ENCODE assay signal across 12 cellular contexts in the genomic region with DNA sequence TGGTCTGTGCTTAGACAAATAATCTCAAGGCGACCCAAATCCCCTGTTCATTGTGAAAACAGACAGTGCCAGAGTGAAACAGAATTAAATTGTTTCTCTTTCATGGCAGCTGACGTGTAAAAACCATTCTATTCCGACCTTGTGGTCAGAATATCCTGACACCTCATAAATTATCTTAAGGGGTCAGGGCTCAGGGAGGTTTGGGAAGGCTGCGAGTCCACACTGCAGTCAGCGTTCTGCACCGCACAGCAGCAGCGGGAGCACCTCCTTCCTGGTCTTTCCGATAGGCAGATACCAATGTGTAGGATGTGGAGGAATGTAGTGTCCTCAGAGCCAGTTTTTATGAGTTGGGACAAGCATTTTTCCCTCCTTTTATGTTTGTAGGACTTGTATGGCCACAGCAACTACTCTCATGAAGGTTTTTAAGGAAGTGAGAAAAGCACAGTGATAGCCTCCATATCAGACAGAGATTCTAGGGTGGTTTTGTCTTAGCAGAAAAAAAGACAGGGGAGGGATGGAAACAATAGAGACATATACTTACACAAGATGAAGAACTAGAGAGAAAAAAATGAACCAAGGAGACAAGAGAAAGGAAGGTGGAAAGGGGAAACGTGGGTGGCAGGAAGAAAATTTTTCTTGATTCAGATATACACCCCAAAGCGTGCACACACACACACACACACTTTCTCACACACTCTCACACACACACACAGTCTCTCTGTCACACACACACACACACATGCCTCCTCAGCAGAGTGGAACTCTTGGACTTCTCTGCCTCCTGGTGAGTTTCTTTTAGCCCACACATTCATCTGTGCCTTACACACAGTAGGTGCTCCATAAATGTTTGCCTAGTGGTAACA.
DNase-seq lines count a peak whose midpoint lies in the region; ATAC-seq and TF ChIP-seq lines count a peak whose summit lies in the region.
"Had no signal": no experiment of that assay in that cellular context is flagged by ENCODE, and none has a peak within 500 bp of the region (broad histone marks: within the 10 kb centered on the region; RNA-seq: fewer than 3 reads in every experiment).

No MANE protein-coding gene starts in this region.

- DNase-seq in mammary epithelial cell: peak; percentile 3
- DNase-seq in testis: peak; percentile 41
- no peak for DNase-seq in HFFc6
- no peak for DNase-seq in psoas muscle
- DNase-seq in GM03348 (ENCODE audit: low spot score): no peak
- DNase-seq in CD8-positive, alpha-beta memory T cell: no peak
- DNase-seq: activated naive CD4-positive, alpha-beta T cell treated with anti-CD3 and anti-CD28 coated beads, Interleukin-2, amount 50 U/mL, for 16 hours; DMS79 had no signal

- peaks cover 9% of the 10 kb centered on the region; the same call in 1 of the 2 replicates for H3K4me1 Mint-ChIP-seq in HFFc6 (ENCODE audit: low read depth)
- H3K4me1 Mint-ChIP-seq in CD8-positive, alpha-beta memory T cell: peaks cover 0 to 4% (median 3%) of the 10 kb centered on the region in 3 donors
- H3K4me1 Mint-ChIP-seq: GM23338 had no signal

- intact Hi-C loops in mammary epithelial cell (cut with micrococcal nuclease) (no loop called here), testis (cut with DNase I; ENCODE audit: low total_unique reads) (no loop called here), psoas muscle (cut with DNase I) (no loop called here)

- H2AFZ ChIP-seq in mammary epithelial cell (ENCODE audit: low read depth, low read length): no peak overlapping the region
- H2AFZ ChIP-seq: GM23338 had no signal

- H3K4me1 ChIP-seq in mammary epithelial cell (ENCODE audit: insufficient read depth, low read length): no peaks in the 10 kb centered on the region
- peaks cover 19% of the 10 kb centered on the region for H3K4me1 ChIP-seq in testis
- H3K4me1 ChIP-seq in psoas muscle: no peaks in the 10 kb centered on the region
- H3K4me1 ChIP-seq in CD8-positive, alpha-beta memory T cell (ENCODE audit: insufficient read depth, low read length): no peaks in the 10 kb centered on the region

- no peaks in the 10 kb centered on the region for H3K79me2 ChIP-seq in mammary epithelial cell (ENCODE audit: insufficient read depth, low read length)

- H3K36me3 ChIP-seq in mammary epithelial cell (ENCODE audit: insufficient read depth, low read length) (no peaks in the 10 kb centered on the region), testis (ENCODE audit: low read depth, missing control alignments) (no peaks in the 10 kb centered on the region), psoas muscle (ENCODE audit: insufficient read depth in 1 of 2, low read depth in 1 of 2) (no peaks in the 10 kb centered on the region)
- no peaks in the 10 kb centered on the region for H3K36me3 ChIP-seq in CD8-positive, alpha-beta memory T cell (ENCODE audit: insufficient read depth, low read length)

- peak; percentile 67 for ATAC-seq in GM19372 (IDR thresholded peaks at IDR 0.05; ENCODE audit: low read depth, unreplicated experiment)
- ATAC-seq in HG02938 (IDR thresholded peaks at IDR 0.05; ENCODE audit: unreplicated experiment): peak; percentile 82
- ATAC-seq in psoas muscle: no peak
- ATAC-seq: GM23338 had no signal

- WGBS in mammary epithelial cell (ENCODE audit: low coverage, missing lambda C conversion rate): 5% methylated on average over 7 of the region's 10 CpGs
- 30 to 40% methylated on average over 10 of the region's 10 CpGs for WGBS in testis, 2 donors
- WGBS in psoas muscle, 3 donors: 62 to 77% (median 70%) methylated on average over 10 of the region's 10 CpGs

- H4K20me1 ChIP-seq in mammary epithelial cell (ENCODE audit: insufficient read depth, low read length): no peaks in the 10 kb centered on the region

- no peak overlapping the region for H3K4me3 ChIP-seq in mammary epithelial cell (replicated peaks in 1 of 3; ENCODE audit: insufficient read depth in 1 of 3, low read depth in 2 of 3, low read length in 3 of 3)
- no peak overlapping the region for H3K4me3 ChIP-seq in testis
- no peak overlapping the region for H3K4me3 ChIP-seq in psoas muscle
- H3K4me3 ChIP-seq in CD8-positive, alpha-beta memory T cell (ENCODE audit: low read length): no peak overlapping the region
- H3K4me3 ChIP-seq: GM23338, skin epidermis had no signal

- TF ChIP-seq POLR2A in testis (IDR thresholded peaks at IDR 0.05): no peak

- H3K4me2 ChIP-seq in mammary epithelial cell (ENCODE audit: insufficient read depth, low read depth, low read length): no peak overlapping the region
- H3K4me2 ChIP-seq: GM23338 had no signal

- in situ Hi-C loops in mammary epithelial cell (cut with MboI; ENCODE audit: low sequenced_read_pairs in 2 of 2): no loop called here

- POLR2A ChIA-PET in CD8-positive, alpha-beta memory T cell (lab: Charles Lee): no interaction called here

- CTCF ChIA-PET in mammary epithelial cell (lab: Charles Lee; ENCODE audit: low non-redundant PET): no interaction called here
- CTCF ChIA-PET in CD8-positive, alpha-beta memory T cell (lab: Charles Lee): no interaction called here

- dilution Hi-C loops in mammary epithelial cell (cut with HindIII; ENCODE audit: low sequenced_read_pairs): no loop called here

- H3K27me3 ChIP-seq in mammary epithelial cell (ENCODE audit: insufficient read depth, low read length) (peaks cover 6% of the 10 kb centered on the region), testis (no peaks in the 10 kb centered on the region), psoas muscle (ENCODE audit: insufficient read depth in 3 of 3, low read length in 2 of 3) (no peaks in the 10 kb centered on the region)
- no peaks in the 10 kb centered on the region for H3K27me3 ChIP-seq in CD8-positive, alpha-beta memory T cell (ENCODE audit: insufficient read depth, low read length, poor library complexity, severe bottlenecking)

- no peaks in the 10 kb centered on the region for H3K36me3 Mint-ChIP-seq in HFFc6 (ENCODE audit: low read depth)
- H3K36me3 Mint-ChIP-seq in CD8-positive, alpha-beta memory T cell: no peaks in the 10 kb centered on the region

- H3K4me3 Mint-ChIP-seq in HFFc6: no peak overlapping the region
- no peak overlapping the region for H3K4me3 Mint-ChIP-seq in CD8-positive, alpha-beta memory T cell
- H3K4me3 Mint-ChIP-seq: GM23338 had no signal

- H3K27ac Mint-ChIP-seq in HFFc6: no peak overlapping the region
- no peak overlapping the region for H3K27ac Mint-ChIP-seq in CD8-positive, alpha-beta memory T cell
- H3K27ac Mint-ChIP-seq: GM23338 had no signal

- H3K9me3 Mint-ChIP-seq in HFFc6: no peaks in the 10 kb centered on the region
- no peaks in the 10 kb centered on the region for H3K9me3 Mint-ChIP-seq in CD8-positive, alpha-beta memory T cell
- H3K9me3 Mint-ChIP-seq: GM23338 had no signal

- H3K27ac ChIP-seq in mammary epithelial cell (ENCODE audit: insufficient read depth, low read depth, low read length) (no peak overlapping the region), testis (peak overlapping the region; percentile 63 to 66), psoas muscle (no peak overlapping the region)
- H3K27ac ChIP-seq in CD8-positive, alpha-beta memory T cell (ENCODE audit: low read depth, low read length): no peak overlapping the region

- no peaks in the 10 kb centered on the region for H3K27me3 Mint-ChIP-seq in HFFc6 (ENCODE audit: insufficient read depth)
- peaks cover 14 to 43% of the 10 kb centered on the region in 2 donors for H3K27me3 Mint-ChIP-seq in CD8-positive, alpha-beta memory T cell

- no TSS peak for BruUV-seq in mammary epithelial cell (replicated peaks; lab: Mats Ljungman, UMichigan)

- TF ChIP-seq CTCF in mammary epithelial cell (conservative IDR thresholded peaks at IDR 0.05 in 1 of 2, IDR thresholded peaks at IDR 0.05 in 1 of 2; ENCODE audit: extremely low read depth in 1 of 2, insufficient read depth in 1 of 2, low read depth in 1 of 2, low read length in 2 of 2) (no peak), testis (IDR thresholded peaks at IDR 0.05) (no peak), HFFc6 (IDR thresholded peaks at IDR 0.05) (no peak), psoas muscle (IDR thresholded peaks at IDR 0.05) (no peak)

- no peak overlapping the region for H3K9ac ChIP-seq in mammary epithelial cell (ENCODE audit: insufficient read depth, low read length)

- H3K9me3 ChIP-seq in mammary epithelial cell (replicated peaks; ENCODE audit: insufficient read depth, low read length): no peaks in the 10 kb centered on the region
- H3K9me3 ChIP-seq in testis: no peaks in the 10 kb centered on the region
- H3K9me3 ChIP-seq in psoas muscle: no peaks in the 10 kb centered on the region
- H3K9me3 ChIP-seq in CD8-positive, alpha-beta memory T cell (ENCODE audit: low read length): no peaks in the 10 kb centered on the region

Comparison
In these comparisons a context has a peak if more than half of its experiments do, and no peak if none do; other contexts are left out.
1. ATAC-seq: peak in GM19372 (single experiment) and HG02938 (single experiment); none in psoas muscle (0 of 4).
2. DNase-seq: peak in mammary epithelial cell (single experiment) and testis (single experiment); none in HFFc6 (single experiment), psoas muscle (0 of 2), GM03348 (single experiment) and CD8-positive, alpha-beta memory T cell (0 of 5).
3. H3K27ac ChIP-seq: peak in testis (2 of 2); none in mammary epithelial cell (single experiment), psoas muscle (single experiment) and CD8-positive, alpha-beta memory T cell (single experiment).